In the genomic region with DNA sequence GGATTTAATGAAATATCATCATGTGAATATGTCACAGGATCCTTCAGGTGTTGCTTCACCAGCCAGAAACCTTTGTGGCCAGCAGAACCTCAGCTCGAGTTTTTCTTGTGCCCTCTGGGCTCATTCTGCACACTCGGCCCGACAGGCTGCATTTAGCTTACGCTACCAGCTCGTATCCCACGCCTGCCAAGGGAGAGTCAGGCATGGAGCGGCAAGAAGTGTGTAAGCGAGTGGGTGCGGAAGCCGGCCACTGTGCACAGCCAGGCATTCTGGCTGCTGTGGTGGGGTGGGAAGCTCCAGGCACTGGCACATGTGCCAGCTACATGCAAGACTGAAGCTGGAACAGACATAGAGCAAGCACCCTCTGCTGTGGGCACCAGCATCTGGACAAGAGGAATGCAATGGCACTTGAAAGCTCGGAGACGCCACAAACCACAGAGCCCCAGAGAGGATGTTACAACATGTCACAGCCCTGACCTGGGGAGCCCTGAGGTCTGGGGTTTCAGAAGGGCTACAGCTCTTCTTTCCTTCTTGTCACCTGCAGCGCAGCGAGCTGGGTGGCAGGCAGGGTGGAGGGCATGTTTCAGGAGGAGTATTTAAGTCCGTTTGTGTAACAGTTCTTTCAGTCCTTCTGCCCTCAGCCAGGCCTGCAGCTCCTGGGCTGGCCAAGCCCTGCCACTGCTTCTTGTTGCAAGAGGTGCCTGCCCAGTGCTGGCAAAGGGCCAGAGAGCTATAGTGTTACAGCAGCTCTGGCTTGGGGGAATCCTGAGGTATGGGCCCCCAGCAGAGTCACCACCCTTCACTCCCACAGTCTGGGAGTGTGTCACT, we compare ENCODE assay signal across 17 cellular contexts.
DNase-seq lines count a peak whose midpoint lies in the region; ATAC-seq and TF ChIP-seq lines count a peak whose summit lies in the region.
"Had no signal": no experiment of that assay in that cellular context is flagged by ENCODE, and none has a peak within 500 bp of the region (broad histone marks: within the 10 kb centered on the region; RNA-seq: fewer than 3 reads in every experiment).

No MANE protein-coding gene starts in this region.

- no peak overlapping the region for H3K4me3 Mint-ChIP-seq in MCF 10A (ENCODE audit: unreplicated experiment)
- H3K4me3 Mint-ChIP-seq in stimulated activated naive CD8-positive, alpha-beta T cell treated with anti-CD3 and anti-CD28 coated beads, Interleukin-15, amount 100 ng/mL, for 72 hours: no peak overlapping the region
- no peak overlapping the region for H3K4me3 Mint-ChIP-seq in activated naive CD8-positive, alpha-beta T cell treated with anti-CD3 and anti-CD28 coated beads, Interleukin-2, amount 50 U/mL, for 24 hours
- H3K4me3 Mint-ChIP-seq: activated T-cell treated with anti-CD3 and anti-CD28 coated beads, Interleukin-2, amount 50 U/mL, for 72 hours; T-helper 17 cell had no signal

- H3K27ac ChIP-seq in breast epithelium (no peak overlapping the region), sigmoid colon (no peak overlapping the region)

- H3K9me3 Mint-ChIP-seq in MCF 10A (ENCODE audit: unreplicated experiment): no peaks in the 10 kb centered on the region
- H3K9me3 Mint-ChIP-seq in stimulated activated naive CD8-positive, alpha-beta T cell treated with anti-CD3 and anti-CD28 coated beads, Interleukin-15, amount 100 ng/mL, for 72 hours: peaks cover 6 to 9% of the 10 kb centered on the region in 2 donors
- peaks cover 11% of the 10 kb centered on the region for H3K9me3 Mint-ChIP-seq in activated naive CD8-positive, alpha-beta T cell treated with anti-CD3 and anti-CD28 coated beads, Interleukin-2, amount 50 U/mL, for 24 hours

- no peak overlapping the region for H3K27ac Mint-ChIP-seq in MCF 10A (ENCODE audit: low read depth, unreplicated experiment)
- H3K27ac Mint-ChIP-seq in stimulated activated naive CD8-positive, alpha-beta T cell treated with anti-CD3 and anti-CD28 coated beads, Interleukin-15, amount 100 ng/mL, for 72 hours: no peak overlapping the region
- H3K27ac Mint-ChIP-seq in activated naive CD8-positive, alpha-beta T cell treated with anti-CD3 and anti-CD28 coated beads, Interleukin-2, amount 50 U/mL, for 24 hours: no peak overlapping the region
- H3K27ac Mint-ChIP-seq: activated T-cell treated with anti-CD3 and anti-CD28 coated beads, Interleukin-2, amount 50 U/mL, for 72 hours; T-helper 17 cell had no signal

- intact Hi-C loops in MCF 10A (cut with micrococcal nuclease) (no loop called here), breast epithelium (cut with DNase I; ENCODE audit: low total_unique reads) (no loop called here), sigmoid colon (cut with DNase I) (no loop called here), lower leg skin (cut with DNase I; ENCODE audit: low total_unique reads) (no loop called here)

- no peaks in the 10 kb centered on the region for H3K27me3 Mint-ChIP-seq in MCF 10A (ENCODE audit: insufficient read depth, unreplicated experiment)
- H3K27me3 Mint-ChIP-seq in stimulated activated naive CD8-positive, alpha-beta T cell treated with anti-CD3 and anti-CD28 coated beads, Interleukin-15, amount 100 ng/mL, for 72 hours: no peaks in the 10 kb centered on the region
- no peaks in the 10 kb centered on the region for H3K27me3 Mint-ChIP-seq in activated naive CD8-positive, alpha-beta T cell treated with anti-CD3 and anti-CD28 coated beads, Interleukin-2, amount 50 U/mL, for 24 hours
- H3K27me3 Mint-ChIP-seq: T-helper 17 cell had no signal

- no peaks in the 10 kb centered on the region for H3K4me1 Mint-ChIP-seq in MCF 10A (ENCODE audit: insufficient read depth, unreplicated experiment)
- H3K4me1 Mint-ChIP-seq in stimulated activated naive CD8-positive, alpha-beta T cell treated with anti-CD3 and anti-CD28 coated beads, Interleukin-15, amount 100 ng/mL, for 72 hours: no peaks in the 10 kb centered on the region
- no peaks in the 10 kb centered on the region for H3K4me1 Mint-ChIP-seq in activated naive CD8-positive, alpha-beta T cell treated with anti-CD3 and anti-CD28 coated beads, Interleukin-2, amount 50 U/mL, for 24 hours
- H3K4me1 Mint-ChIP-seq: T-helper 17 cell had no signal

- POLR2A ChIA-PET in MCF 10A (lab: Yijun Ruan, JAX): no interaction called here

- H3K4me3 ChIP-seq in breast epithelium (no peak overlapping the region), sigmoid colon (no peak overlapping the region), lower leg skin (ENCODE audit: low read depth, poor library complexity, severe bottlenecking) (no peak overlapping the region)
- H3K4me3 ChIP-seq: HAP-1 had no signal

- DNase-seq in MCF 10A (ENCODE audit: unreplicated experiment) (peak; percentile 51), breast epithelium (ENCODE audit: low spot score in 2 of 2) (no peak), NCI-H510A (lab: John Stamatoyannopoulos, UW) (peak; percentile 51), astrocyte of the hippocampus (ENCODE audit: low read depth, low spot score) (peak; percentile 34), sigmoid colon (peak; percentile 64), lower leg skin (ENCODE audit: low spot score in 2 of 2) (no peak)
- DNase-seq in stimulated activated naive CD8-positive, alpha-beta T cell treated with anti-CD3 and anti-CD28 coated beads, Interleukin-15, amount 100 ng/mL, for 72 hours: no peak
- DNase-seq in activated naive CD8-positive, alpha-beta T cell treated with anti-CD3 and anti-CD28 coated beads, Interleukin-2, amount 50 U/mL, for 24 hours: no peak
- DNase-seq: activated CD4-positive, alpha-beta T cell treated with anti-CD3 and anti-CD28 coated beads for 48 hours; activated T-cell treated with anti-CD3 and anti-CD28 coated beads, Interleukin-2, amount 50 U/mL, for 72 hours; dermis blood vessel endothelial cell; DND-41; NCI-H1417 treated with DMSO at 0.1 percent for 48 hours; stimulated activated CD4-positive, alpha-beta T cell treated with anti-CD3 and anti-CD28 coated beads, Interleukin-4, amount 100 ng/mL, for 4 hours; stimulated activated naive CD8-positive, alpha-beta T cell treated with anti-CD3 and anti-CD28 coated beads, Interleukin-15, Interleukin-2, amounts not matched to agents 100 U/mL and 50 U/mL, for 24 hours; T-helper 17 cell had no signal

- no TSS peak for BruUV-seq in MCF 10A (replicated peaks; lab: Mats Ljungman, UMichigan)

- CTCF ChIA-PET in MCF 10A (lab: Yijun Ruan, JAX): no interaction called here

- H3K27me3 ChIP-seq in breast epithelium: no peaks in the 10 kb centered on the region
- no peaks in the 10 kb centered on the region for H3K27me3 ChIP-seq in sigmoid colon

- H3K4me1 ChIP-seq in breast epithelium (no peaks in the 10 kb centered on the region), sigmoid colon (no peaks in the 10 kb centered on the region)
- H3K4me1 ChIP-seq: HAP-1 had no signal

- no peaks in the 10 kb centered on the region for H3K36me3 ChIP-seq in breast epithelium
- H3K36me3 ChIP-seq in sigmoid colon: no peaks in the 10 kb centered on the region
- H3K36me3 ChIP-seq: HAP-1 had no signal

- TF ChIP-seq POLR2A in breast epithelium (IDR thresholded peaks at IDR 0.05): no peak
- no peak for TF ChIP-seq POLR2A in sigmoid colon (IDR thresholded peaks at IDR 0.05)
- TF ChIP-seq POLR2A in lower leg skin (IDR thresholded peaks at IDR 0.05): no peak

- TF ChIP-seq CTCF in MCF 10A (IDR thresholded peaks at IDR 0.05; ENCODE audit: unreplicated experiment) (no peak), breast epithelium (IDR thresholded peaks at IDR 0.05) (no peak), sigmoid colon (IDR thresholded peaks at IDR 0.05) (no peak), lower leg skin (IDR thresholded peaks at IDR 0.05) (no peak)

- no peak for ATAC-seq in stimulated activated naive CD8-positive, alpha-beta T cell treated with anti-CD3 and anti-CD28 coated beads, Interleukin-15, amount 100 ng/mL, for 72 hours
- ATAC-seq in activated naive CD8-positive, alpha-beta T cell treated with anti-CD3 and anti-CD28 coated beads, Interleukin-2, amount 50 U/mL, for 24 hours: no peak
- ATAC-seq: activated T-cell treated with anti-CD3 and anti-CD28 coated beads, Interleukin-2, amount 50 U/mL, for 72 hours; stimulated activated naive CD8-positive, alpha-beta T cell treated with anti-CD3 and anti-CD28 coated beads, Interleukin-15, Interleukin-2, amounts not matched to agents 100 U/mL and 50 U/mL, for 24 hours; T-helper 17 cell had no signal

- TF ChIP-seq EP300 in sigmoid colon (IDR thresholded peaks at IDR 0.05): no peak

- H3K36me3 Mint-ChIP-seq in MCF 10A (ENCODE audit: insufficient read depth, unreplicated experiment): no peaks in the 10 kb centered on the region
- no peaks in the 10 kb centered on the region for H3K36me3 Mint-ChIP-seq in activated naive CD8-positive, alpha-beta T cell treated with anti-CD3 and anti-CD28 coated beads, Interleukin-2, amount 50 U/mL, for 24 hours (ENCODE audit: low read depth)

- 76 to 90% methylated on average over 15 of the region's 15 CpGs for WGBS in sigmoid colon, 2 donors
- 71 to 73% methylated on average over 15 of the region's 15 CpGs for WGBS in lower leg skin, 2 donors

- H3K9me3 ChIP-seq in breast epithelium (peaks cover 5 to 12% of the 10 kb centered on the region in 2 donors), sigmoid colon (peaks cover 0 to 10% (median 0%) of the 10 kb centered on the region in 4 donors)
- H3K9me3 ChIP-seq: HAP-1 had no signal

Comparison
In these comparisons a context has a peak if more than half of its experiments do, and no peak if none do; other contexts are left out.
1. DNase-seq: peak in MCF 10A (single experiment), NCI-H510A (single experiment), astrocyte of the hippocampus (single experiment) and sigmoid colon (single experiment); none in breast epithelium (0 of 2), stimulated activated naive CD8-positive, alpha-beta T cell treated with anti-CD3 and anti-CD28 coated beads, Interleukin-15, amount 100 ng/mL, for 72 hours (0 of 2), activated naive CD8-positive, alpha-beta T cell treated with anti-CD3 and anti-CD28 coated beads, Interleukin-2, amount 50 U/mL, for 24 hours (single experiment) and lower leg skin (0 of 2).